In the genomic region with DNA sequence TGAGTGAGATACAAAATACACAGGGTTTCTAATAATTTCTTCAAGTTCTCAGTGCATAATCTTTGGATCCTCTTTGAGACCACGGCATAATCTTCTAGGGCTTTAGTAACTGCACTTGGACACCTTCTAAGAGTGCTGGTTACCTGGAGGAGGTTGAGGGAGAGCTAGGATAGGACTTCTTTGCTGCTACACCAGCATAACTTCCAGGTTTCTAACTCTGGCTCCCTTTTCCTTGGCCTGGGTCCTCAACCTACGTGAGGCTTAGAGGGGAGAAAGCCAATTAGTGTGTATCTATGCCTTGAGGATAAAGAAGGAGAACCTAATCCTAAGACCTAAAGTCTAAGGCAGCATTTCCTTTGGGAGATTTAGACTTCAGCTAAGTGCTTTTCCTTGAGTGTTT, we compare ENCODE assay signal across 21 cellular contexts.
A peak's percentile ranks its signal among the peaks of the same experiment; 100 is the strongest.
DNase-seq lines count a peak whose midpoint lies in the region; ATAC-seq, FAIRE-seq and TF ChIP-seq lines count a peak whose summit lies in the region.
"Had no signal": no experiment of that assay in that cellular context is flagged by ENCODE, and none has a peak within 500 bp of the region (broad histone marks: within the 10 kb centered on the region; RNA-seq: fewer than 3 reads in every experiment).

No MANE protein-coding gene starts in this region.

- FAIRE-seq in frontal cortex (lab: Jason Lieb, UNC): no peak
- FAIRE-seq: A204.1, GM12878, HepG2, HTR-8/SVneo had no signal

- peaks cover 48% of the 10 kb centered on the region for H3K4me1 Mint-ChIP-seq in GM23338
- H3K4me1 Mint-ChIP-seq: CD4-positive, alpha-beta memory T cell; IgD-negative memory B cell had no signal

- no peak overlapping the region for H3K4me3 Mint-ChIP-seq in GM23338
- H3K4me3 Mint-ChIP-seq: CD4-positive, alpha-beta memory T cell; IgD-negative memory B cell had no signal

- WGBS in stomach, 5 donors: 37 to 68% (median 49%) methylated on average over 2 of the region's 2 CpGs

- H3K36me3 ChIP-seq in GM23338 (ENCODE audit: insufficient read depth): no peaks in the 10 kb centered on the region
- H3K36me3 ChIP-seq in HUES48 (ENCODE audit: control insufficient read depth, insufficient read depth, low read length): no peaks in the 10 kb centered on the region
- no peaks in the 10 kb centered on the region for H3K36me3 ChIP-seq in WERI-Rb-1
- H3K36me3 ChIP-seq in stomach: no peaks in the 10 kb centered on the region
- H3K36me3 ChIP-seq: BE2C had no signal

- no peak overlapping the region for H3K27ac Mint-ChIP-seq in GM23338
- H3K27ac Mint-ChIP-seq: CD4-positive, alpha-beta memory T cell; IgD-negative memory B cell had no signal

- peak overlapping the region; percentile 17; the same call in 1 of the 2 replicates for H3K4me2 ChIP-seq in GM23338

- ATAC-seq in GM23338: peak; percentile 79
- ATAC-seq: GM12878, HepG2 had no signal

- H3K9me3 ChIP-seq in HUES48 (ENCODE audit: control insufficient read depth, insufficient read depth, low read length): no peaks in the 10 kb centered on the region
- H3K9me3 ChIP-seq in WERI-Rb-1 (ENCODE audit: severe bottlenecking): no peaks in the 10 kb centered on the region
- no peaks in the 10 kb centered on the region for H3K9me3 ChIP-seq in stomach
- H3K9me3 ChIP-seq: BE2C had no signal

- TF ChIP-seq CTCF in GM23338 (conservative IDR thresholded peaks at IDR 0.05; ENCODE audit: low read depth in 2 of 2): no peak
- no peak for TF ChIP-seq CTCF in WERI-Rb-1 (IDR thresholded peaks at IDR 0.05; ENCODE audit: low read depth, low read length)
- no peak for TF ChIP-seq CTCF in stomach (IDR thresholded peaks at IDR 0.05)

- DNase-seq in GM23338 (ENCODE audit: low spot score) (peak; percentile 37), WERI-Rb-1 (peak; percentile 48), iPS-NIHi11 (ENCODE audit: low spot score) (peak; percentile 17), stomach (no peak), frontal cortex (ENCODE audit: low spot score in 2 of 2) (no peak)
- no peak for DNase-seq in stimulated activated naive CD4-positive, alpha-beta T cell treated with Interleukin-2 at 50 U/mL for 16 hours (lab: John Stamatoyannopoulos, UW)
- DNase-seq: ACHN; BE2C; C1 segment of cervical spinal cord; CD4-positive, alpha-beta memory T cell; DND-41; EL; GM23248; H9; KBM-7 had no signal

- no peaks in the 10 kb centered on the region for H3K9me3 Mint-ChIP-seq in GM23338
- H3K9me3 Mint-ChIP-seq: H9, IgD-negative memory B cell had no signal

- H2AFZ ChIP-seq in GM23338: no peak overlapping the region
- H2AFZ ChIP-seq: GM23248 had no signal

- H3F3A ChIP-seq in GM23338 (replicated peaks; ENCODE audit: low read depth): no peaks in the 10 kb centered on the region

- H3K4me3 ChIP-seq in GM23338 (no peak overlapping the region), HUES48 (ENCODE audit: low read depth, low read length) (peak overlapping the region; percentile 17; the same call in 1 of the 2 replicates), WERI-Rb-1 (ENCODE audit: low read depth, low read length) (no peak overlapping the region), stomach (no peak overlapping the region)
- H3K4me3 ChIP-seq: GM12878, GM23248 had no signal

- TF ChIP-seq POLR2A in stomach (IDR thresholded peaks at IDR 0.05): no peak

- no peak for TF ChIP-seq EP300 in stomach (IDR thresholded peaks at IDR 0.05)

- H3K27ac ChIP-seq in GM23338 (ENCODE audit: low read depth) (no peak overlapping the region), HUES48 (ENCODE audit: low read depth, low read length) (peak overlapping the region; percentile 65), WERI-Rb-1 (no peak overlapping the region), stomach (no peak overlapping the region)
- H3K27ac ChIP-seq: GM23248 had no signal

- H3K36me3 Mint-ChIP-seq in GM23338 (ENCODE audit: low read depth): no peaks in the 10 kb centered on the region
- H3K36me3 Mint-ChIP-seq: CD4-positive, alpha-beta memory T cell; IgD-negative memory B cell had no signal

- no peak overlapping the region for H3K9ac ChIP-seq in HUES48 (ENCODE audit: low read depth, low read length)
- H3K9ac ChIP-seq: GM23248 had no signal

- intact Hi-C loops in stomach (cut with DNase I; ENCODE audit: low total_unique reads): no loop called here

- H3K9me2 ChIP-seq in GM23338 (ENCODE audit: insufficient read depth): no peaks in the 10 kb centered on the region

- H3K27me3 ChIP-seq in GM23338 (ENCODE audit: insufficient read depth) (peaks cover 82% of the 10 kb centered on the region), HUES48 (ENCODE audit: control insufficient read depth, insufficient read depth, low read length) (peaks cover 49% of the 10 kb centered on the region), WERI-Rb-1 (ENCODE audit: insufficient read depth, low read depth, severe bottlenecking) (no peaks in the 10 kb centered on the region), stomach (no peaks in the 10 kb centered on the region)
- H3K27me3 ChIP-seq: BE2C had no signal

- H3K4me1 ChIP-seq in GM23338 (ENCODE audit: insufficient read depth): peaks cover 52% of the 10 kb centered on the region
- peaks cover 58% of the 10 kb centered on the region for H3K4me1 ChIP-seq in HUES48 (ENCODE audit: control insufficient read depth, insufficient read depth, low read length)
- no peaks in the 10 kb centered on the region for H3K4me1 ChIP-seq in stomach
- H3K4me1 ChIP-seq: BE2C had no signal

- peaks cover 50% of the 10 kb centered on the region for H3K27me3 Mint-ChIP-seq in GM23338 (ENCODE audit: insufficient read depth, low read depth, poor library complexity)
- H3K27me3 Mint-ChIP-seq: CD4-positive, alpha-beta memory T cell; IgD-negative memory B cell had no signal

- no peaks in the 10 kb centered on the region for H3K79me2 ChIP-seq in GM23338 (replicated peaks; ENCODE audit: insufficient read depth)

- H4K20me1 ChIP-seq in GM23338 (replicated peaks; ENCODE audit: insufficient read depth): no peaks in the 10 kb centered on the region

TF ChIP-seq in GM23338, 12 proteins besides CTCF, POLR2A, EP300 and RAD21 (continues in another document):
- no peak for TF ChIP-seq ZNF331 (CRISPR knock-in tag; IDR thresholded peaks at IDR 0.05; ENCODE audit: low read depth)
- TF ChIP-seq ZNF114 (CRISPR knock-in tag; IDR thresholded peaks at IDR 0.05): no peak
- TF ChIP-seq, protein P1, sequence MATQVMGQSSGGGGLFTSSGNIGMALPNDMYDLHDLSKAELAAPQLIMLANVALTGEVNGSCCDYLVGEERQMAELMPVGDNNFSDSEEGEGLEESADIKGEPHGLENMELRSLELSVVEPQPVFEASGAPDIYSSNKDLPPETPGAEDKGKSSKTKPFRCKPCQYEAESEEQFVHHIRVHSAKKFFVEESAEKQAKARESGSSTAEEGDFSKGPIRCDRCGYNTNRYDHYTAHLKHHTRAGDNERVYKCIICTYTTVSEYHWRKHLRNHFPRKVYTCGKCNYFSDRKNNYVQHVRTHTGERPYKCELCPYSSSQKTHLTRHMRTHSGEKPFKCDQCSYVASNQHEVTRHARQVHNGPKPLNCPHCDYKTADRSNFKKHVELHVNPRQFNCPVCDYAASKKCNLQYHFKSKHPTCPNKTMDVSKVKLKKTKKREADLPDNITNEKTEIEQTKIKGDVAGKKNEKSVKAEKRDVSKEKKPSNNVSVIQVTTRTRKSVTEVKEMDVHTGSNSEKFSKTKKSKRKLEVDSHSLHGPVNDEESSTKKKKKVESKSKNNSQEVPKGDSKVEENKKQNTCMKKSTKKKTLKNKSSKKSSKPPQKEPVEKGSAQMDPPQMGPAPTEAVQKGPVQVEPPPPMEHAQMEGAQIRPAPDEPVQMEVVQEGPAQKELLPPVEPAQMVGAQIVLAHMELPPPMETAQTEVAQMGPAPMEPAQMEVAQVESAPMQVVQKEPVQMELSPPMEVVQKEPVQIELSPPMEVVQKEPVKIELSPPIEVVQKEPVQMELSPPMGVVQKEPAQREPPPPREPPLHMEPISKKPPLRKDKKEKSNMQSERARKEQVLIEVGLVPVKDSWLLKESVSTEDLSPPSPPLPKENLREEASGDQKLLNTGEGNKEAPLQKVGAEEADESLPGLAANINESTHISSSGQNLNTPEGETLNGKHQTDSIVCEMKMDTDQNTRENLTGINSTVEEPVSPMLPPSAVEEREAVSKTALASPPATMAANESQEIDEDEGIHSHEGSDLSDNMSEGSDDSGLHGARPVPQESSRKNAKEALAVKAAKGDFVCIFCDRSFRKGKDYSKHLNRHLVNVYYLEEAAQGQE (IDR thresholded peaks at IDR 0.05; ENCODE audit: unreplicated experiment): no peak

Comparison
In these comparisons a context has a peak if more than half of its experiments do, and no peak if none do; other contexts are left out.
1. DNase-seq: peak in GM23338 (single experiment), WERI-Rb-1 (single experiment) and iPS-NIHi11 (single experiment); none in stomach (single experiment), stimulated activated naive CD4-positive, alpha-beta T cell treated with Interleukin-2 at 50 U/mL for 16 hours (single experiment) and frontal cortex (0 of 2).